In genomic region chr2:64315561-64315960, GRCh38 we compare ENCODE assay signal across 19 cellular contexts.
"Had no signal": no experiment of that assay in that cellular context is flagged by ENCODE, and none has a peak within 500 bp of the region (broad histone marks: within the 10 kb centered on the region; RNA-seq: fewer than 3 reads in every experiment).

No MANE protein-coding gene starts in this region.

- ATAC-seq: gastrocnemius medialis, heart right ventricle, left cardiac atrium, left lung, left ventricle myocardium superior, lower lobe of right lung had no signal

- H3K27ac ChIP-seq: coronary artery, dorsolateral prefrontal cortex, esophagus squamous epithelium, gastrocnemius medialis, heart right ventricle, left lung, lower lobe of right lung had no signal

- DNase-seq: dermis blood vessel endothelial cell; dorsolateral prefrontal cortex; effector CD4-positive, alpha-beta T cell; effector memory CD4-positive, alpha-beta T cell; esophagus squamous epithelium; foreskin fibroblast; foreskin melanocyte; gastrocnemius medialis; glutamatergic neuron; head of caudate nucleus; heart right ventricle; hippocampal formation; left cardiac atrium; left lung; left ventricle myocardium superior; lower lobe of right lung; mesenchymal stem cell; midbrain had no signal

- H3K9me3 ChIP-seq: esophagus squamous epithelium, gastrocnemius medialis, heart right ventricle, left lung, lower lobe of right lung had no signal

- H3K4me3 ChIP-seq: coronary artery, dorsolateral prefrontal cortex, esophagus squamous epithelium, gastrocnemius medialis, heart right ventricle, left lung, lower lobe of right lung had no signal

- H3K36me3 ChIP-seq: esophagus squamous epithelium, gastrocnemius medialis, heart right ventricle, left lung, lower lobe of right lung had no signal

- H3K27me3 ChIP-seq: dorsolateral prefrontal cortex, esophagus squamous epithelium, gastrocnemius medialis, heart right ventricle, left lung had no signal
